In the genomic region with DNA sequence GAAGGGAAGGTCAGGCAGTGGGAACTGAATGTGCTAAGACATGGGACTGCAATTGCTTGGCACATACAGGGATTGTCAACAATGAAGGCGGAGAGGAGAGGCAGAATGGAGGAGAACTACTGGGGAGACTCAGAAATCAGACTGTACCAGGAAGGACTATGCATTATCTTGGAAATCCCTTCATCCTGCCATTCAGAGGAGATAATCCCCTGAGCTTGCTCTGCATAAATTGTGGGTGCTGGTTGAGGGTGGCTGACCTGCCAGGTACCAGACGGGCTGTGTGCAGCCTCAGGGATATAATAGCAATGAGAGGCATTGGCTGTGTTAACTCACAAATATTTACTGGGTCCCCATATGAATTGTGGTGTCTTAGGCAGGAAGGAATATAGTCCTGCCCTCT, we compare ENCODE assay signal across 25 cellular contexts. TPM values are rescaled to one million over a fixed set of nuclear protein-coding genes. Genes with fewer than 3 reads are reported as not detected.
"Had no signal": no experiment of that assay in that cellular context is flagged by ENCODE, and none has a peak within 500 bp of the region (broad histone marks: within the 10 kb centered on the region; RNA-seq: fewer than 3 reads in every experiment).

No MANE protein-coding gene starts in this region.

- H3K9me3 ChIP-seq: left lung, lower lobe of right lung, ovary, tibial nerve, upper lobe of left lung had no signal

- H3K27me3 ChIP-seq: ovary had no signal

- H3K9me3 Mint-ChIP-seq: immature natural killer cell; nephron; stimulated activated effector memory CD8-positive, alpha-beta T cell treated with anti-CD3 and anti-CD28 coated beads, Interleukin-12 subunit alpha, Interleukin-12 subunit beta, amount 100 ng/mL, for 72 hours; stimulated activated naive CD8-positive, alpha-beta T cell treated with anti-CD3 and anti-CD28 coated beads, Interleukin-15, Interleukin-2, amounts not matched to agents 100 ng/mL and 50 ng/mL, for 24 hours had no signal

- DNase-seq: hypothalamus; immature natural killer cell; kidney; left colon; left lung; lower lobe of right lung; mammary epithelial cell; mesenchymal stem cell; naive thymus-derived CD8-positive, alpha-beta T cell; ovary; retina; right cardiac atrium; stimulated activated CD4-positive, alpha-beta T cell treated with anti-CD3 and anti-CD28 coated beads, Interleukin-12 subunit alpha, Interleukin-12 subunit beta, amount 100 ng/mL, for 4 hours; stimulated activated CD4-positive, alpha-beta T cell treated with anti-CD3 and anti-CD28 coated beads, Interleukin-4, amount 100 ng/mL, for 24 hours; stimulated activated naive CD4-positive, alpha-beta T cell; substantia nigra; upper lobe of left lung had no signal

- H3K4me3 Mint-ChIP-seq: immature natural killer cell; naive thymus-derived CD8-positive, alpha-beta T cell; nephron; stimulated activated effector memory CD8-positive, alpha-beta T cell treated with anti-CD3 and anti-CD28 coated beads, Interleukin-12 subunit alpha, Interleukin-12 subunit beta, amount 100 ng/mL, for 72 hours; stimulated activated naive CD8-positive, alpha-beta T cell treated with anti-CD3 and anti-CD28 coated beads, Interleukin-15, Interleukin-2, amounts not matched to agents 100 ng/mL and 50 ng/mL, for 24 hours had no signal

- ATAC-seq: left colon; left lung; lower lobe of right lung; naive thymus-derived CD8-positive, alpha-beta T cell; right cardiac atrium; sciatic nerve; stimulated activated effector memory CD8-positive, alpha-beta T cell treated with anti-CD3 and anti-CD28 coated beads, Interleukin-12 subunit alpha, Interleukin-12 subunit beta, amount 100 ng/mL, for 72 hours had no signal

- H3K4me1 Mint-ChIP-seq: stimulated activated effector memory CD8-positive, alpha-beta T cell treated with anti-CD3 and anti-CD28 coated beads, Interleukin-12 subunit alpha, Interleukin-12 subunit beta, amount 100 ng/mL, for 72 hours had no signal

- H3K27ac Mint-ChIP-seq: immature natural killer cell; naive thymus-derived CD8-positive, alpha-beta T cell; progenitor cell of endocrine pancreas; stimulated activated effector memory CD8-positive, alpha-beta T cell treated with anti-CD3 and anti-CD28 coated beads, Interleukin-12 subunit alpha, Interleukin-12 subunit beta, amount 100 ng/mL, for 72 hours; stimulated activated naive CD8-positive, alpha-beta T cell treated with anti-CD3 and anti-CD28 coated beads, Interleukin-15, Interleukin-2, amounts not matched to agents 100 ng/mL and 50 ng/mL, for 24 hours had no signal

- H3K27ac ChIP-seq: left lung, lower lobe of right lung, ovary, skin epidermis, tibial nerve, upper lobe of left lung had no signal

- H3K36me3 ChIP-seq: left lung, lower lobe of right lung, ovary, tibial nerve, upper lobe of left lung had no signal

- H3K36me3 Mint-ChIP-seq: naive thymus-derived CD8-positive, alpha-beta T cell; stimulated activated effector memory CD8-positive, alpha-beta T cell treated with anti-CD3 and anti-CD28 coated beads, Interleukin-12 subunit alpha, Interleukin-12 subunit beta, amount 100 ng/mL, for 72 hours had no signal

- FAIRE-seq: islet of Langerhans, kidney had no signal

- H3K4me3 ChIP-seq: left lung, lower lobe of right lung, ovary, skin epidermis, tibial nerve, upper lobe of left lung had no signal

- H3K4me1 ChIP-seq: lower lobe of right lung had no signal

RNA-seq across cellular contexts. Expression of a gene that starts 5.0 kb away (rescaled TPM):
- total RNA-seq: naive thymus-derived CD8-positive, alpha-beta T cell had no signal
- polyA plus RNA-seq: immature natural killer cell; naive thymus-derived CD8-positive, alpha-beta T cell had no signal
